In genomic region chr2:154402138-154402714, GRCh38 we compare ENCODE assay signal across 8 cellular contexts.
DNase-seq lines count a peak whose midpoint lies in the region; ATAC-seq and TF ChIP-seq lines count a peak whose summit lies in the region.

No MANE protein-coding gene starts in this region.

- ATAC-seq in GM19397 (IDR thresholded peaks at IDR 0.05; ENCODE audit: unreplicated experiment) (no peak), GM18873 (IDR thresholded peaks at IDR 0.05; ENCODE audit: low FRiP score, unreplicated experiment) (no peak), GM19395 (IDR thresholded peaks at IDR 0.05; ENCODE audit: unreplicated experiment) (no peak)

- H3K36me3 ChIP-seq in SK-N-MC (ENCODE audit: insufficient read depth, low read length): no peaks in the 10 kb centered on the region

- H3K27ac ChIP-seq in SK-N-MC: no peak overlapping the region

- H3K9me3 ChIP-seq in SK-N-MC (ENCODE audit: low read depth, low read length): no peaks in the 10 kb centered on the region

- peak; percentile 28 for TF ChIP-seq CTCF in GM12873 (IDR thresholded peaks at IDR 0.05; ENCODE audit: insufficient read depth, low read depth, low read length, missing control alignments)

- no peak overlapping the region for H3K9ac ChIP-seq in SK-N-MC (ENCODE audit: insufficient read length)

- DNase-seq in HPDE6-E6E7 (ENCODE audit: extremely low spot score): peak; percentile 13
- DNase-seq in SK-N-MC (ENCODE audit: low read depth, low spot score): peak; percentile 26
- DNase-seq in hepatic stellate cell (ENCODE audit: low spot score): peak; percentile 1
- no peak for DNase-seq in activated CD4-positive, alpha-beta T cell treated with anti-CD3 and anti-CD28 coated beads for 1 hour

- H3K4me3 ChIP-seq in SK-N-MC: no peak overlapping the region
